In genomic region chr15:25739687-25740121, GRCh38 we compare ENCODE assay signal across 9 cellular contexts.
DNase-seq lines count a peak whose midpoint lies in the region; ATAC-seq, FAIRE-seq and TF ChIP-seq lines count a peak whose summit lies in the region.
"Had no signal": no experiment of that assay in that cellular context is flagged by ENCODE, and none has a peak within 500 bp of the region (broad histone marks: within the 10 kb centered on the region; RNA-seq: fewer than 3 reads in every experiment).

No MANE protein-coding gene starts in this region.

- no peaks in the 10 kb centered on the region for H3K27me3 ChIP-seq in CD8-positive, alpha-beta T cell (ENCODE audit: insufficient read depth, low read length)
- H3K27me3 ChIP-seq in H7 (ENCODE audit: control insufficient read depth, insufficient read depth, low read length) (no peaks in the 10 kb centered on the region), NT2/D1 (ENCODE audit: insufficient read depth, insufficient read length) (no peaks in the 10 kb centered on the region), bronchial epithelial cell (ENCODE audit: control insufficient read depth, insufficient read depth, low read length) (no peaks in the 10 kb centered on the region), neural cell (ENCODE audit: insufficient read depth, low read depth, low read length) (no peaks in the 10 kb centered on the region), suprapubic skin (no peaks in the 10 kb centered on the region)
- H3K27me3 ChIP-seq: upper lobe of left lung had no signal

- TF ChIP-seq POLR2A in suprapubic skin (IDR thresholded peaks at IDR 0.05) = no peak

- no peaks in the 10 kb centered on the region for H3K79me2 ChIP-seq in neural cell (replicated peaks; ENCODE audit: insufficient read depth, low read length)

- peaks cover 4% of the 10 kb centered on the region for H3K4me1 ChIP-seq in CD8-positive, alpha-beta T cell (ENCODE audit: insufficient read depth, low read length)
- H3K4me1 ChIP-seq in NT2/D1 (ENCODE audit: insufficient read depth, insufficient read length) = no peaks in the 10 kb centered on the region
- H3K4me1 ChIP-seq in suprapubic skin = peaks cover 10% of the 10 kb centered on the region
- H3K4me1 ChIP-seq: upper lobe of left lung had no signal

- peak; percentile 22 for TF ChIP-seq RAD21 in neural cell (conservative IDR thresholded peaks at IDR 0.05)

- no peak overlapping the region for H3K27ac ChIP-seq in CD8-positive, alpha-beta T cell (ENCODE audit: low read depth, low read length)
- H3K27ac ChIP-seq in neural cell (ENCODE audit: low read length) (no peak overlapping the region), suprapubic skin (no peak overlapping the region)
- H3K27ac ChIP-seq: upper lobe of left lung had no signal

- H3K4me1 Mint-ChIP-seq in CD8-positive, alpha-beta T cell (ENCODE audit: low read depth) = peaks cover 27% of the 10 kb centered on the region

- ATAC-seq in CD8-positive, alpha-beta T cell = peak; percentile 67

- POLR2A ChIA-PET in CD8-positive, alpha-beta T cell (lab: Charles Lee) = no interaction called here

- H3K4me3 Mint-ChIP-seq in CD8-positive, alpha-beta T cell = no peak overlapping the region

- CTCF ChIA-PET in CD8-positive, alpha-beta T cell (lab: Charles Lee) = interaction anchor here (1.0 to 3.6 kb wide), 2 partner anchors 193 to 356 kb away, joined by 4 to 26 read pairs; no protein-coding TSS in a partner anchor

- intact Hi-C loops in CD8-positive, alpha-beta T cell (cut with DNase I, micrococcal nuclease) = loop anchor here in 1 of 2 experiments (1.0 to 10.0 kb wide), 2 partner anchors 195 to 355 kb away; no protein-coding TSS in a partner anchor

- peaks cover 5% of the 10 kb centered on the region for H3F3A ChIP-seq in neural cell (ENCODE audit: insufficient read depth, low read length, poor library complexity, severe bottlenecking)

- no peaks in the 10 kb centered on the region for H3K9me2 ChIP-seq in neural cell (ENCODE audit: insufficient read depth, low read length)

- no peaks in the 10 kb centered on the region for H3K9me3 Mint-ChIP-seq in CD8-positive, alpha-beta T cell

- 67% methylated on average over 7 of the region's 7 CpGs for WGBS in suprapubic skin

- no peak for FAIRE-seq in bronchial epithelial cell (lab: Jason Lieb, UNC)

- H3K9me3 ChIP-seq in CD8-positive, alpha-beta T cell (ENCODE audit: low read length) = no peaks in the 10 kb centered on the region
- H3K9me3 ChIP-seq in NT2/D1 (ENCODE audit: insufficient read depth, low read length) (no peaks in the 10 kb centered on the region), neural cell (ENCODE audit: low read length) (no peaks in the 10 kb centered on the region), suprapubic skin (no peaks in the 10 kb centered on the region)
- H3K9me3 ChIP-seq: upper lobe of left lung had no signal

- H3K9ac ChIP-seq in NT2/D1 (ENCODE audit: insufficient read length, low read depth) = no peak overlapping the region
- H3K9ac ChIP-seq in neural cell (ENCODE audit: low read length) = no peak overlapping the region

- H4K20me1 ChIP-seq in neural cell (ENCODE audit: insufficient read depth) = no peaks in the 10 kb centered on the region

- TF ChIP-seq CTCF in CD8-positive, alpha-beta T cell (IDR thresholded peaks at IDR 0.05) = peak; percentile 36
- TF ChIP-seq CTCF in bronchial epithelial cell (IDR thresholded peaks at IDR 0.05; ENCODE audit: insufficient read depth, low read length, severe bottlenecking) (no peak), neural cell (IDR thresholded peaks at IDR 0.05; ENCODE audit: poor library complexity, severe bottlenecking) (peak; percentile 16), suprapubic skin (IDR thresholded peaks at IDR 0.05) (peak in 1 of 2 donors; percentile 18)

- DNase-seq in CD8-positive, alpha-beta T cell = peak in 5 of 7 experiments; percentile 16 to 62 (median 42)
- peak; percentile 74 for DNase-seq in H7
- peak; percentile 9 for DNase-seq in NT2/D1 (ENCODE audit: low read depth, low spot score)
- peak; percentile 2 for DNase-seq in bronchial epithelial cell (ENCODE audit: low read depth)
- DNase-seq in SHP77 treated with DMSO at 0.1 percent for 48 hours (lab: John Stamatoyannopoulos, UW) = no peak
- DNase-seq in NCI-H1417 treated with DMSO at 0.1 percent for 48 hours (lab: John Stamatoyannopoulos, UW) = no peak
- DNase-seq in suprapubic skin (ENCODE audit: low spot score in 2 of 2) = no peak
- DNase-seq: upper lobe of left lung had no signal

- H3K27ac Mint-ChIP-seq in CD8-positive, alpha-beta T cell = no peak overlapping the region

- H3K36me3 Mint-ChIP-seq in CD8-positive, alpha-beta T cell = peaks cover 17% of the 10 kb centered on the region

- peaks cover 9% of the 10 kb centered on the region for H3K36me3 ChIP-seq in CD8-positive, alpha-beta T cell (ENCODE audit: insufficient read depth, low read length)
- H3K36me3 ChIP-seq in H7 (replicated peaks; ENCODE audit: control insufficient read depth, insufficient read depth, low read length) (no peaks in the 10 kb centered on the region), NT2/D1 (ENCODE audit: insufficient read depth, insufficient read length, low read length) (no peaks in the 10 kb centered on the region), bronchial epithelial cell (ENCODE audit: control insufficient read depth, insufficient read depth, low read length) (no peaks in the 10 kb centered on the region), neural cell (ENCODE audit: insufficient read depth, low read length) (no peaks in the 10 kb centered on the region), suprapubic skin (no peaks in the 10 kb centered on the region)
- H3K36me3 ChIP-seq: upper lobe of left lung had no signal

- H3K27me3 Mint-ChIP-seq in CD8-positive, alpha-beta T cell (ENCODE audit: low read depth) = no peaks in the 10 kb centered on the region

- TF ChIP-seq EP300 in neural cell (conservative IDR thresholded peaks at IDR 0.05; ENCODE audit: poor library complexity, severe bottlenecking) (no peak), suprapubic skin (IDR thresholded peaks at IDR 0.05) (no peak)

- no peak overlapping the region for H3K4me2 ChIP-seq in neural cell (ENCODE audit: low read length)

- no peak overlapping the region for H2AFZ ChIP-seq in neural cell (ENCODE audit: low read depth, low read length)

- no peak overlapping the region for H3K4me3 ChIP-seq in CD8-positive, alpha-beta T cell (ENCODE audit: low read depth, low read length)
- H3K4me3 ChIP-seq in H7 (ENCODE audit: insufficient read depth, low read depth, low read length) = no peak overlapping the region
- no peak overlapping the region for H3K4me3 ChIP-seq in NT2/D1 (ENCODE audit: insufficient read length, low read depth)
- no peak overlapping the region for H3K4me3 ChIP-seq in bronchial epithelial cell (ENCODE audit: low read depth, low read length)
- H3K4me3 ChIP-seq in neural cell (ENCODE audit: low read length) = no peak overlapping the region
- H3K4me3 ChIP-seq in suprapubic skin = no peak overlapping the region
- H3K4me3 ChIP-seq: upper lobe of left lung had no signal

TF ChIP-seq in neural cell, 6 proteins besides CTCF, POLR2A, EP300 and RAD21:
- TF ChIP-seq REST (IDR thresholded peaks at IDR 0.05; ENCODE audit: borderline replicate concordance) = no peak
- TF ChIP-seq TAF1 (IDR thresholded peaks at IDR 0.05; ENCODE audit: low read depth) = no peak
TF ChIP-seq in neural cell: peak in this region for 0.

Comparison
In these comparisons a context has a peak if more than half of its experiments do, and no peak if none do; other contexts are left out.
1. DNase-seq: peak in CD8-positive, alpha-beta T cell (5 of 7), H7 (single experiment), NT2/D1 (single experiment) and bronchial epithelial cell (single experiment); none in SHP77 treated with DMSO at 0.1 percent for 48 hours (single experiment), NCI-H1417 treated with DMSO at 0.1 percent for 48 hours (single experiment) and suprapubic skin (0 of 2).